ENCODE assay signal across 24 cellular contexts in the genomic region with DNA sequence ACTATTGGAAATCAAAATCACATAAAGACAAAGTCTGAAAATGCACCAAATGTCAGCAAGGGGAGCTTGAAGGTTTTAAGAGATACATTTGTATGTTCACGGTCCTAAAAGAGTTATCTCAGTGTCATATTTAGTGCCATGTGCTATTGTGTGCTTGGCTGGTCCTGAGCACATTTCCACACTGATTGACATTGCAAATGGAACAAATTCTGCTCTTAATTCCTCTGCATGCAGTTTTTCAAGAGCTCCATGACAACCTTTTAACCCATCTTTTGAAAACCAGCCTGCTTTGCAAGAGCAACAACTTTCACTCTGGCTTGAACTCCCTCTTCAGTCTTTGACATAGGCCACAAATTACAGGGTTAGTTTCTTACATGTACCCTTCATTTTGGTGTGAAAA.
"Had no signal": no experiment of that assay in that cellular context is flagged by ENCODE, and none has a peak within 500 bp of the region (broad histone marks: within the 10 kb centered on the region; RNA-seq: fewer than 3 reads in every experiment).

No MANE protein-coding gene starts in this region.

- H3K9me2 ChIP-seq: SK-N-SH had no signal

- H3K36me3 ChIP-seq: adrenal gland, SJSA1 had no signal

- H3K27ac ChIP-seq: adrenal gland, SJSA1 had no signal

- H3K9me3 ChIP-seq: adrenal gland, SK-N-SH had no signal

- H3K9ac ChIP-seq: SK-N-SH had no signal

- H3K4me3 ChIP-seq: adrenal gland, SJSA1 had no signal

- H3K27me3 ChIP-seq: adrenal gland, SJSA1 had no signal

- H3K4me1 ChIP-seq: SJSA1 had no signal

- H3K4me2 ChIP-seq: SK-N-SH had no signal

- DNase-seq: activated CD4-positive, alpha-beta T cell treated with anti-CD3 and anti-CD28 coated beads, Interleukin-2, amount 10 ng/mL, durations not matched to agents 24 days and 14 days; activated CD4-positive, alpha-beta T cell treated with anti-CD3 and anti-CD28 coated beads, Interleukin-2, amount 50 U/mL, for 4 hours; activated CD8-positive, alpha-beta T cell treated with anti-CD3 and anti-CD28 coated beads for 36 hours; activated effector memory CD4-positive, alpha-beta T cell treated with anti-CD3 and anti-CD28 coated beads, Interleukin-2, amount 50 U/mL, for 16 hours; activated naive CD4-positive, alpha-beta T cell; activated T-cell treated with anti-CD3 and anti-CD28 coated beads, Interleukin-2, amount 50 U/mL, for 1 hour; activated T-cell treated with anti-CD3 and anti-CD28 coated beads, Interleukin-2, amount 50 U/mL, for 72 hours; adrenal gland; caudate nucleus; Karpas-422; KBM-7; NCI-H1105; NCI-H1417 treated with DMSO at 0.1 percent for 48 hours; NCI-H187 treated with DMSO at 0.1 percent for 48 hours; NCI-H2081; NCI-H226; NCI-H446 treated with DMSO at 0.1 percent for 48 hours; NCI-H524; NCI-H69; SHP77; SK-N-SH had no signal

- ATAC-seq: activated CD8-positive, alpha-beta T cell treated with anti-CD3 and anti-CD28 coated beads for 36 hours; activated T-cell treated with anti-CD3 and anti-CD28 coated beads, Interleukin-2, amount 50 U/mL, for 72 hours; activated T-helper 17 cell treated with anti-CD3 and anti-CD28 coated beads, Interleukin-2, amount 50 U/mL, for 72 hours; Panc1 had no signal
